ENCODE assay signal across 28 cellular contexts in the genomic region with DNA sequence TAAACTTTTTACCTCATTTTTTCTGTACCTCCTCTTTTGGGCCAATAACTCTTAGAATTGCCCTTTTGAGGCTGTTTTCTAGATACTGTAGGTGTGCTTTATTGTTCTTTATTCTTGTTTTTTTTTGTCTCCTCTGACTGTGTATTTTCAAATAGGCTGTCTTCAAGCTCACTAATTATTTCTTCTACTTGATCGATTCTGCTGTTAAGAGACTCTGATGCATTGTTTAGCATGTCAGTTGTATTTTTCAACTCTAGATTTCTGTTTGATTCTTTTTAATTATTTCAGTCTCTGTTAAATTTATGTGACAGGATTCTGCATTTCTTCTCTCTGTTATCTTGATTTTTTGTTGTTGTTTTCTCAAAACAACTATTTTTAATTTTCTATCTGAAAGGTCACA.
"Had no signal": no experiment of that assay in that cellular context is flagged by ENCODE, and none has a peak within 500 bp of the region (broad histone marks: within the 10 kb centered on the region; RNA-seq: fewer than 3 reads in every experiment).

No MANE protein-coding gene starts in this region.

- H3K79me2 ChIP-seq: parathyroid adenoma had no signal

- H3K27me3 ChIP-seq: neural progenitor cell, ovary, spleen, suprapubic skin, testis, tibial artery, transverse colon, upper lobe of right lung, uterus had no signal

- H3K9ac ChIP-seq: neural progenitor cell, parathyroid adenoma had no signal

- H3K4me3 ChIP-seq: neural progenitor cell, ovary, psoas muscle, skin epidermis, smooth muscle cell, spleen, suprapubic skin, testis, tibial artery, transverse colon, upper lobe of right lung, uterus had no signal

- H2AFZ ChIP-seq: neural progenitor cell, parathyroid adenoma had no signal

- H3K27ac ChIP-seq: neural progenitor cell, ovary, parathyroid adenoma, psoas muscle, skin epidermis, spleen, suprapubic skin, testis, tibial artery, transverse colon, upper lobe of right lung, uterus had no signal

- DNase-seq: natural killer cell; occipital lobe; ovary; posterior cingulate gyrus; psoas muscle; right cardiac atrium; spleen; stimulated activated CD4-positive, alpha-beta T cell treated with anti-CD3 and anti-CD28 coated beads, Interleukin-12 subunit alpha, Interleukin-12 subunit beta, amount 100 ng/mL, for 4 hours; stimulated activated CD4-positive, alpha-beta T cell treated with anti-CD3 and anti-CD28 coated beads, Interleukin-1b, Interleukin-23, amount 100 ng/mL, for 48 hours; stimulated activated CD4-positive, alpha-beta T cell treated with anti-CD3 and anti-CD28 coated beads, Interleukin-4, amount 100 ng/mL, for 1 hour; stimulated activated CD4-positive, alpha-beta T cell treated with anti-CD3 and anti-CD28 coated beads, Interleukin-4, amount 100 ng/mL, for 4 hours; stimulated activated CD8-positive, alpha-beta memory T cell treated with anti-CD3 and anti-CD28 coated beads, Interleukin-4, amount 100 ng/mL, for 48 hours; stimulated activated naive CD4-positive, alpha-beta T cell; stimulated activated naive CD8-positive, alpha-beta T cell treated with anti-CD3 and anti-CD28 coated beads, Interleukin-15, amount 100 ng/mL, for 72 hours; stimulated activated naive CD8-positive, alpha-beta T cell treated with anti-CD3 and anti-CD28 coated beads, Interleukin-15, Interleukin-2, amounts not matched to agents 100 U/mL and 50 U/mL, for 24 hours; substantia nigra; testis; tibial artery; transverse colon; upper lobe of right lung; uterus had no signal

- H3K4me1 ChIP-seq: neural progenitor cell, parathyroid adenoma, psoas muscle, spleen, suprapubic skin, testis, tibial artery, transverse colon, upper lobe of right lung, uterus had no signal

- H3K36me3 ChIP-seq: neural progenitor cell, ovary, upper lobe of right lung, uterus had no signal

- H3K4me2 ChIP-seq: neural progenitor cell, smooth muscle cell had no signal

- H3K9me3 ChIP-seq: testis had no signal

- ATAC-seq: natural killer cell; psoas muscle; right cardiac atrium; sciatic nerve; stimulated activated memory B cell treated with anti-CD40 and anti-IgM and Interleukin-4, amounts not matched to agents 10 μg/mL and 1 μg/mL and 100 μg/mL, for 72 hours; stimulated activated naive CD8-positive, alpha-beta T cell treated with anti-CD3 and anti-CD28 coated beads, Interleukin-15, amount 100 ng/mL, for 72 hours; stimulated activated naive CD8-positive, alpha-beta T cell treated with anti-CD3 and anti-CD28 coated beads, Interleukin-15, Interleukin-2, amounts not matched to agents 100 U/mL and 50 U/mL, for 24 hours; upper lobe of right lung had no signal
